Comparison of ENCODE assay signal across 8 cellular contexts in genomic region chr15:84570164-84570692, GRCh38. TPM values are rescaled to one million over a fixed set of nuclear protein-coding genes. Genes with fewer than 3 reads are reported as not detected.
A peak's percentile ranks its signal among the peaks of the same experiment; 100 is the strongest.
DNase-seq lines count a peak whose midpoint lies in the region; ATAC-seq and TF ChIP-seq lines count a peak whose summit lies in the region.

No MANE protein-coding gene starts in this region.

- H3K4me1 Mint-ChIP-seq in activated naive CD4-positive, alpha-beta T cell treated with anti-CD3 and anti-CD28 coated beads, Interleukin-2, amount 50 U/mL, for 24 hours = peaks cover 15% of the 10 kb centered on the region

- H3K4me1 ChIP-seq in aorta (ENCODE audit: control insufficient read depth in 1 of 2, insufficient read depth in 2 of 2, low read length in 2 of 2) = no peaks in the 10 kb centered on the region

- CTCF ChIA-PET in RWPE1 (lab: Yijun Ruan, JAX) = interaction anchor here (0.6 to 1.2 kb wide), 7 partner anchors 18 to 1410 kb away, joined by 3 to 5 read pairs (median 3); partner anchors contain the start of gene ZSCAN2

- ATAC-seq in GM19452 (IDR thresholded peaks at IDR 0.05; ENCODE audit: unreplicated experiment) (peak; percentile 51), Right ventricle myocardium inferior (peak; percentile 70), aorta (ENCODE audit: low FRiP score) (peak; percentile 82), HG03045 (IDR thresholded peaks at IDR 0.05; ENCODE audit: unreplicated experiment) (no peak)

- POLR2A ChIA-PET in RWPE1 (lab: Yijun Ruan, JAX; ENCODE audit: low non-redundant PET) = no interaction called here

- WGBS in aorta, 2 donors = 0 to 1% methylated on average over 40 to 48 of the region's 48 CpGs

- TF ChIP-seq CTCF in 22Rv1 (IDR thresholded peaks at IDR 0.05) (no peak), RWPE1 (conservative IDR thresholded peaks at IDR 0.05; ENCODE audit: low read depth) (no peak)

- H3K9me3 ChIP-seq in aorta (ENCODE audit: control insufficient read depth, low read length) = no peaks in the 10 kb centered on the region

- DNase-seq in RWPE1 (ENCODE audit: low spot score) = peak; percentile 34
- DNase-seq in Right ventricle myocardium inferior (ENCODE audit: missing footprints) = peak; percentile 87
- peak in 8 of 10 donors; percentile 12 to 87 (median 34) for DNase-seq in posterior cingulate gyrus
- peak; percentile 80 to 87 for DNase-seq in aorta

- peak overlapping the region; percentile 85 for H3K4me3 Mint-ChIP-seq in activated naive CD4-positive, alpha-beta T cell treated with anti-CD3 and anti-CD28 coated beads, Interleukin-2, amount 50 U/mL, for 24 hours

- peaks cover 0 to 2% of the 10 kb centered on the region in 2 donors for H3K36me3 ChIP-seq in aorta (ENCODE audit: control insufficient read depth in 1 of 2, insufficient read depth in 2 of 2, low read length in 1 of 2)

- H3K27ac ChIP-seq in 22Rv1 (peak overlapping the region; percentile 64), RWPE1 (peak overlapping the region; percentile 77), aorta (ENCODE audit: low read depth in 1 of 2, low read length in 2 of 2) (peak overlapping the region; percentile 90 to 91)

- peak overlapping the region; percentile 66 to 81 for H3K4me3 ChIP-seq in aorta (ENCODE audit: low read length in 2 of 2)

- intact Hi-C loops in Right ventricle myocardium inferior (cut with DNase I) = no loop called here
- intact Hi-C loops in posterior cingulate gyrus (cut with DNase I) = no loop called here
- intact Hi-C loops in aorta (cut with DNase I) = no loop called here

- no peaks in the 10 kb centered on the region for H3K9me3 Mint-ChIP-seq in activated naive CD4-positive, alpha-beta T cell treated with anti-CD3 and anti-CD28 coated beads, Interleukin-2, amount 50 U/mL, for 24 hours

- H3K27ac Mint-ChIP-seq in activated naive CD4-positive, alpha-beta T cell treated with anti-CD3 and anti-CD28 coated beads, Interleukin-2, amount 50 U/mL, for 24 hours = no peak overlapping the region

- no peaks in the 10 kb centered on the region for H3K27me3 ChIP-seq in aorta (ENCODE audit: control insufficient read depth in 1 of 2, insufficient read depth in 2 of 2, low read length in 1 of 2)

- H3K36me3 Mint-ChIP-seq in activated naive CD4-positive, alpha-beta T cell treated with anti-CD3 and anti-CD28 coated beads, Interleukin-2, amount 50 U/mL, for 24 hours = peaks cover 2% of the 10 kb centered on the region

- H3K27me3 Mint-ChIP-seq in activated naive CD4-positive, alpha-beta T cell treated with anti-CD3 and anti-CD28 coated beads, Interleukin-2, amount 50 U/mL, for 24 hours = no peaks in the 10 kb centered on the region

RNA-seq across cellular contexts. Expression of gene ZSCAN2, which starts 30.6 kb away (rescaled TPM):
- total RNA-seq in Right ventricle myocardium inferior (5.7 TPM), aorta (1 to 10 TPM; 4.1 to 6.7 TPM)
- polyA plus RNA-seq in aorta = 1 to 10 TPM; 1.3 to 7.1 TPM

Comparison
In these comparisons a context has a peak if more than half of its experiments do, and no peak if none do; other contexts are left out.
1. DNase-seq: peak in every context shown above with its lines; median percentile 87 in Right ventricle myocardium inferior; 84 in aorta; 34 in posterior cingulate gyrus; 34 in RWPE1.